1 cellular context compared by ENCODE assay signal in genomic region chr5:180849827-180850226, GRCh38.
TF ChIP-seq lines count a peak whose summit lies in the region.

No MANE protein-coding gene starts in this region.

TF ChIP-seq in HCT116, 20 proteins besides CTCF, POLR2A, EP300 and RAD21:
- no peak for TF ChIP-seq SP1 (IDR thresholded peaks at IDR 0.05; ENCODE audit: low read depth)
- TF ChIP-seq ELF1 (IDR thresholded peaks at IDR 0.05; ENCODE audit: borderline replicate concordance, low read depth): no peak
- 0 out of 2 replicates have a peak, but pooled peaks have one; percentile 1 for TF ChIP-seq JUND (IDR thresholded peaks at IDR 0.05)
